In genomic region chr1:177863776-177864175, GRCh38 we compare ENCODE assay signal across 13 cellular contexts.
DNase-seq lines count a peak whose midpoint lies in the region; ATAC-seq and TF ChIP-seq lines count a peak whose summit lies in the region.
"Had no signal": no experiment of that assay in that cellular context is flagged by ENCODE, and none has a peak within 500 bp of the region (broad histone marks: within the 10 kb centered on the region; RNA-seq: fewer than 3 reads in every experiment).

No MANE protein-coding gene starts in this region.

- dilution Hi-C loops in IMR-90 (cut with HindIII; ENCODE audit: low sequenced_read_pairs, unreplicated experiment), result no loop called here

- H4K8ac ChIP-seq in IMR-90 (ENCODE audit: low read depth in 2 of 2, low read length in 2 of 2), result no peak overlapping the region
- H4K8ac ChIP-seq in neuronal stem cell (ENCODE audit: low read depth, low read length), result no peak overlapping the region

- H3K79me1 ChIP-seq in IMR-90 (ENCODE audit: low read depth in 1 of 2, low read length in 2 of 2) (no peaks in the 10 kb centered on the region), neuronal stem cell (ENCODE audit: low read depth, low read length) (no peaks in the 10 kb centered on the region)

- ATAC-seq in IMR-90 (ENCODE audit: low read depth) (peak; percentile 38), HG02610 (IDR thresholded peaks at IDR 0.05; ENCODE audit: unreplicated experiment) (no peak)
- ATAC-seq: A549; CD8-positive, alpha-beta T cell; HCT116 had no signal

- H2BK20ac ChIP-seq in IMR-90 (ENCODE audit: low read depth, low read length), result no peak overlapping the region

- H4K91ac ChIP-seq in IMR-90 (ENCODE audit: insufficient read depth, low read depth, low read length) (no peak overlapping the region), neuronal stem cell (ENCODE audit: low read depth, low read length, poor library complexity) (no peak overlapping the region)

- H4K20me1 ChIP-seq in IMR-90 (ENCODE audit: insufficient read depth, low read length) (no peaks in the 10 kb centered on the region), osteoblast (ENCODE audit: insufficient read depth, low read length) (no peaks in the 10 kb centered on the region)

- no peak overlapping the region for H3K9ac ChIP-seq in IMR-90 (ENCODE audit: low read depth, low read length)
- no peak overlapping the region for H3K9ac ChIP-seq in neuronal stem cell (ENCODE audit: low read depth, low read length, poor library complexity)

- H3K23ac ChIP-seq in IMR-90 (ENCODE audit: low read depth, low read length) (no peak overlapping the region), neuronal stem cell (ENCODE audit: low read depth, low read length, poor library complexity) (no peak overlapping the region)

- H2BK120ac ChIP-seq in IMR-90 (ENCODE audit: low read depth, low read length) (no peak overlapping the region), neuronal stem cell (ENCODE audit: low read depth, low read length) (no peak overlapping the region)

- intact Hi-C loops in IMR-90 (cut with micrococcal nuclease), result loop anchor here (2.0 kb wide), 1 partner anchor 19 kb away; no protein-coding TSS in a partner anchor

- H3K36me3 ChIP-seq in IMR-90 (ENCODE audit: control insufficient read depth, insufficient read depth, low read length) (no peaks in the 10 kb centered on the region), neuronal stem cell (replicated peaks in 1 of 2; ENCODE audit: control insufficient read depth in 2 of 2, insufficient read depth in 2 of 2, low read length in 2 of 2) (no peaks in the 10 kb centered on the region), osteoblast (ENCODE audit: insufficient read depth, low read length) (no peaks in the 10 kb centered on the region)

- H3K4me2 ChIP-seq in IMR-90 (ENCODE audit: low read depth, low read length), result no peak overlapping the region
- H3K4me2 ChIP-seq in neuronal stem cell (ENCODE audit: insufficient read depth, low read length, poor library complexity, severe bottlenecking), result no peak overlapping the region
- no peak overlapping the region for H3K4me2 ChIP-seq in osteoblast (ENCODE audit: insufficient read depth, low read length)
- H3K4me2 ChIP-seq: A549 had no signal

- H3K4me3 ChIP-seq in IMR-90 (ENCODE audit: insufficient read depth, low read depth, low read length), result no peak overlapping the region
- H3K4me3 ChIP-seq in neuronal stem cell (ENCODE audit: low read length in 2 of 2), result no peak overlapping the region
- no peak overlapping the region for H3K4me3 ChIP-seq in osteoblast (ENCODE audit: insufficient read depth, low read length)
- H3K4me3 ChIP-seq: A549 had no signal

- H3K14ac ChIP-seq in IMR-90 (replicated peaks; ENCODE audit: low read depth, low read length) (no peak overlapping the region), neuronal stem cell (ENCODE audit: low read length) (no peak overlapping the region)

- H3K27ac ChIP-seq in IMR-90 (ENCODE audit: insufficient read depth, low read length) (no peak overlapping the region), neuronal stem cell (replicated peaks; ENCODE audit: low read length) (no peak overlapping the region), osteoblast (ENCODE audit: low read depth, low read length) (no peak overlapping the region)
- H3K27ac ChIP-seq: A549 had no signal

- H3K4me1 ChIP-seq in IMR-90 (ENCODE audit: control insufficient read depth, insufficient read depth, low read length), result peaks cover 2% of the 10 kb centered on the region; the same call in 1 of the 2 replicates
- H3K4me1 ChIP-seq in neuronal stem cell (ENCODE audit: control insufficient read depth in 2 of 2, insufficient read depth in 1 of 2, low read depth in 1 of 2, low read length in 2 of 2), result no peaks in the 10 kb centered on the region
- no peaks in the 10 kb centered on the region for H3K4me1 ChIP-seq in osteoblast (ENCODE audit: insufficient read depth, low read length)
- H3K4me1 ChIP-seq: A549, Caco-2 had no signal

- WGBS in IMR-90 (ENCODE audit: extremely low coverage in 2 of 2, insufficient read length in 1 of 2), 2 experiments, result no CpG with 5 or more reads among the region's 5 CpGs
- WGBS in neuronal stem cell (ENCODE audit: extremely low coverage in 2 of 2, insufficient read length in 2 of 2, insufficient replicate concordance in 1 of 2), 2 donors, result no CpG with 5 or more reads among the region's 5 CpGs

- H3K9me3 ChIP-seq in IMR-90 (ENCODE audit: control insufficient read depth, insufficient read depth, low read length) (no peaks in the 10 kb centered on the region), neuronal stem cell (replicated peaks in 1 of 2; ENCODE audit: control insufficient read depth in 2 of 2, insufficient read depth in 1 of 2, low read depth in 1 of 2, low read length in 2 of 2) (no peaks in the 10 kb centered on the region), osteoblast (ENCODE audit: low read depth, low read length) (no peaks in the 10 kb centered on the region)
- H3K9me3 ChIP-seq: A549, Caco-2 had no signal

- no peaks in the 10 kb centered on the region for H3K79me2 ChIP-seq in osteoblast (ENCODE audit: insufficient read depth, low read length)

- H3K4ac ChIP-seq in IMR-90 (ENCODE audit: low read depth, low read length) (no peak overlapping the region), neuronal stem cell (ENCODE audit: low read length) (no peak overlapping the region)

- TF ChIP-seq POLR2A in IMR-90 (IDR thresholded peaks at IDR 0.05; ENCODE audit: low read depth, low read length), result no peak

- POLR2A ChIA-PET in IMR-90 (lab: Charles Lee; ENCODE audit: unreplicated experiment), result no interaction called here

- no peak for TF ChIP-seq RAD21 in IMR-90 (IDR thresholded peaks at IDR 0.05; ENCODE audit: low read length)

- H2BK15ac ChIP-seq in IMR-90 (ENCODE audit: low read depth, low read length) (no peak overlapping the region), neuronal stem cell (ENCODE audit: low read length) (no peak overlapping the region)

- in situ Hi-C loops in IMR-90 (cut with MboI; ENCODE audit: low sequenced_read_pairs), result no loop called here

- H3K27me3 ChIP-seq in IMR-90 (ENCODE audit: control insufficient read depth, insufficient read depth, low read length) (no peaks in the 10 kb centered on the region), neuronal stem cell (ENCODE audit: control insufficient read depth in 3 of 3, insufficient read depth in 3 of 3, low read depth in 1 of 3, low read length in 3 of 3) (no peaks in the 10 kb centered on the region), osteoblast (ENCODE audit: insufficient read depth, low read length) (no peaks in the 10 kb centered on the region)

- CTCF ChIA-PET in IMR-90 (lab: Yijun Ruan, JAX), result interaction anchor here (1.1 kb wide), 1 partner anchor 12 kb away, joined by 3 read pairs; no protein-coding TSS in a partner anchor

- no peak overlapping the region for H4K5ac ChIP-seq in IMR-90 (ENCODE audit: low read depth, low read length)

- H2BK12ac ChIP-seq in neuronal stem cell (ENCODE audit: low read length), result no peak overlapping the region

- DNase-seq in ELR (ENCODE audit: low read depth), result peak; percentile 10
- DNase-seq in IMR-90, result peak; percentile 48
- peak; percentile 9 for DNase-seq in fibroblast of peridontal ligament (ENCODE audit: extremely low read depth)
- no peak for DNase-seq in neuronal stem cell (ENCODE audit: low spot score)
- DNase-seq in osteoblast (ENCODE audit: insufficient read length, low spot score, missing footprints), result no peak
- DNase-seq: Caco-2; CD8-positive, alpha-beta T cell; DMS53; GDM1; KBM-7 had no signal

- H2AFZ ChIP-seq in IMR-90 (replicated peaks; ENCODE audit: low read length, poor library complexity) (no peak overlapping the region), neuronal stem cell (ENCODE audit: low read length) (no peak overlapping the region), osteoblast (ENCODE audit: low read length) (no peak overlapping the region)

- H3K18ac ChIP-seq in IMR-90 (ENCODE audit: low read depth, low read length), result no peak overlapping the region; the same call in 1 of the 2 replicates
- no peak overlapping the region for H3K18ac ChIP-seq in neuronal stem cell (ENCODE audit: low read length)

- no TSS peak for BruUV-seq in IMR-90 (replicated peaks; lab: Mats Ljungman, UMichigan)

- no peak for TF ChIP-seq CTCF in IMR-90 (conservative IDR thresholded peaks at IDR 0.05; ENCODE audit: low read depth, low read length)
- TF ChIP-seq CTCF in osteoblast (IDR thresholded peaks at IDR 0.05; ENCODE audit: extremely low read depth, low read depth, low read length), result no peak

- H3K56ac ChIP-seq in IMR-90 (ENCODE audit: extremely low read depth, insufficient read depth, low read length), result no peak overlapping the region

- no peaks in the 10 kb centered on the region for H3K9me1 ChIP-seq in IMR-90 (ENCODE audit: insufficient read depth, low read length)

- H2AK5ac ChIP-seq in IMR-90 (ENCODE audit: low read depth, low read length) (no peak overlapping the region; the same call in 1 of the 2 replicates), neuronal stem cell (ENCODE audit: low read depth, low read length) (no peak overlapping the region)

- H2BK5ac ChIP-seq in IMR-90 (ENCODE audit: low read depth, low read length, poor library complexity, severe bottlenecking) (no peak overlapping the region), neuronal stem cell (ENCODE audit: low read length) (no peak overlapping the region)

- H2AK9ac ChIP-seq in IMR-90 (replicated peaks; ENCODE audit: low read depth, low read length, poor library complexity), result no peak overlapping the region

TF ChIP-seq in IMR-90, 13 proteins besides CTCF, POLR2A, EP300 and RAD21:
- TF ChIP-seq MAFK (IDR thresholded peaks at IDR 0.05; ENCODE audit: low read depth, low read length) (no peak), RCOR1 (IDR thresholded peaks at IDR 0.05; ENCODE audit: insufficient replicate concordance, low read length) (no peak), MXI1 (IDR thresholded peaks at IDR 0.05; ENCODE audit: borderline replicate concordance, low read depth, low read length) (no peak), CHD1 (IDR thresholded peaks at IDR 0.05; ENCODE audit: low read depth, low read length) (no peak), CEBPB (IDR thresholded peaks at IDR 0.05; ENCODE audit: low read depth, low read length) (no peak), SMC3 (IDR thresholded peaks at IDR 0.05; ENCODE audit: low read depth, low read length) (no peak), FOS (IDR thresholded peaks at IDR 0.05; ENCODE audit: low read depth, low read length) (no peak), ELK1 (IDR thresholded peaks at IDR 0.05; ENCODE audit: borderline replicate concordance, low read depth, low read length) (no peak)

Comparison
In these comparisons a context has a peak if more than half of its experiments do, and no peak if none do; other contexts are left out.
1. DNase-seq: peak in ELR (single experiment), IMR-90 (single experiment) and fibroblast of peridontal ligament (single experiment); none in neuronal stem cell (single experiment) and osteoblast (single experiment).